ENCODE assay signal across 17 cellular contexts in genomic region chr17:38344127-38344745, GRCh38. TPM values are rescaled to one million over a fixed set of nuclear protein-coding genes. Genes with fewer than 3 reads are reported as not detected.
DNase-seq lines count a peak whose midpoint lies in the region; ATAC-seq and TF ChIP-seq lines count a peak whose summit lies in the region.
"Had no signal": no experiment of that assay in that cellular context is flagged by ENCODE, and none has a peak within 500 bp of the region (broad histone marks: within the 10 kb centered on the region; RNA-seq: fewer than 3 reads in every experiment).

No MANE protein-coding gene starts in this region.

- H3K4me3 Mint-ChIP-seq in endothelial cell (ENCODE audit: unreplicated experiment) = no peak overlapping the region
- no peak overlapping the region for H3K4me3 Mint-ChIP-seq in CD8-positive, alpha-beta memory T cell
- no peak overlapping the region for H3K4me3 Mint-ChIP-seq in stimulated activated naive B cell treated with anti-CD40 and anti-IgM and Interleukin-4, amounts not matched to agents 10 μg/mL and 1 μg/mL and 100 μg/mL, for 72 hours
- H3K4me3 Mint-ChIP-seq: CD4-positive, CD25-positive, alpha-beta regulatory T cell; HFFc6 had no signal

- H3K4me2 ChIP-seq in BLaER1 treated with 17β-estradiol and CSF1 and Interleukin-3, amounts not matched to agents 10 nM and 100 nM = peak overlapping the region in 6 of 11 experiments; percentile 17 to 53 (median 42); a peak in 11 of 22 replicates

- ATAC-seq in stimulated activated naive B cell treated with anti-CD40 and anti-IgM and Interleukin-4, amounts not matched to agents 10 μg/mL and 1 μg/mL and 100 μg/mL, for 72 hours (replicated peaks) = no peak

- no peaks in the 10 kb centered on the region for H3K9me3 ChIP-seq in BLaER1 treated with 17β-estradiol and CSF1 and Interleukin-3, amounts not matched to agents 10 nM and 100 nM (replicated peaks in 1 of 11)
- H3K9me3 ChIP-seq in HEK293 (ENCODE audit: control insufficient read depth, insufficient read depth, low read depth, low read length) = no peaks in the 10 kb centered on the region
- no peaks in the 10 kb centered on the region for H3K9me3 ChIP-seq in CD8-positive, alpha-beta memory T cell (ENCODE audit: low read length)

- H3K27ac ChIP-seq in BLaER1 treated with 17β-estradiol and CSF1 and Interleukin-3, amounts not matched to agents 10 nM and 100 nM = no peak overlapping the region
- H3K27ac ChIP-seq in HEK293 (ENCODE audit: extremely low read depth, low read depth, low read length) = no peak overlapping the region
- no peak overlapping the region for H3K27ac ChIP-seq in CD8-positive, alpha-beta memory T cell (ENCODE audit: low read depth, low read length)

- no peak for TF ChIP-seq CTCF in HEK293 (tag by site-specific recombination; IDR thresholded peaks at IDR 0.05)
- no peak for TF ChIP-seq CTCF in endothelial cell (IDR thresholded peaks at IDR 0.05; ENCODE audit: unreplicated experiment)

- POLR2A ChIA-PET in HEK293 (lab: Yijun Ruan, JAX) = interaction anchor here (1.2 kb wide), 1 partner anchor 70 kb away, joined by 5 read pairs; no protein-coding TSS in a partner anchor
- POLR2A ChIA-PET in CD8-positive, alpha-beta memory T cell (lab: Charles Lee) = no interaction called here

- no peaks in the 10 kb centered on the region for H3K27me3 Mint-ChIP-seq in endothelial cell (ENCODE audit: unreplicated experiment)
- peaks cover 8 to 11% of the 10 kb centered on the region in 2 donors for H3K27me3 Mint-ChIP-seq in CD8-positive, alpha-beta memory T cell
- H3K27me3 Mint-ChIP-seq in stimulated activated naive B cell treated with anti-CD40 and anti-IgM and Interleukin-4, amounts not matched to agents 10 μg/mL and 1 μg/mL and 100 μg/mL, for 72 hours = peaks cover 5 to 20% of the 10 kb centered on the region in 2 donors

- no peak overlapping the region; a peak in 1 of 22 replicates for H3K9ac ChIP-seq in BLaER1 treated with 17β-estradiol and CSF1 and Interleukin-3, amounts not matched to agents 10 nM and 100 nM

- no peaks in the 10 kb centered on the region for H3K9me3 Mint-ChIP-seq in endothelial cell (ENCODE audit: unreplicated experiment)
- H3K9me3 Mint-ChIP-seq in CD8-positive, alpha-beta memory T cell = no peaks in the 10 kb centered on the region
- no peaks in the 10 kb centered on the region for H3K9me3 Mint-ChIP-seq in stimulated activated naive B cell treated with anti-CD40 and anti-IgM and Interleukin-4, amounts not matched to agents 10 μg/mL and 1 μg/mL and 100 μg/mL, for 72 hours
- H3K9me3 Mint-ChIP-seq: CD4-positive, CD25-positive, alpha-beta regulatory T cell; HFFc6 had no signal

- CTCF ChIA-PET in HEK293 (lab: Yijun Ruan, JAX) = interaction anchor here (0.8 to 9.5 kb wide), 4 partner anchors 8 to 70 kb away, joined by 3 to 186 read pairs (median 4); no protein-coding TSS in a partner anchor
- CTCF ChIA-PET in CD8-positive, alpha-beta memory T cell (lab: Charles Lee) = no interaction called here

- H3K27me3 ChIP-seq in BLaER1 treated with 17β-estradiol and CSF1 and Interleukin-3, amounts not matched to agents 10 nM and 100 nM = no peaks in the 10 kb centered on the region
- H3K27me3 ChIP-seq in CD8-positive, alpha-beta memory T cell (ENCODE audit: insufficient read depth, low read length, poor library complexity, severe bottlenecking) = no peaks in the 10 kb centered on the region

- no peaks in the 10 kb centered on the region for H3K36me3 ChIP-seq in BLaER1 treated with 17β-estradiol and CSF1 and Interleukin-3, amounts not matched to agents 10 nM and 100 nM
- no peaks in the 10 kb centered on the region for H3K36me3 ChIP-seq in HEK293 (ENCODE audit: control insufficient read depth in 2 of 2, insufficient read depth in 1 of 2, low read length in 2 of 2)
- H3K36me3 ChIP-seq in CD8-positive, alpha-beta memory T cell (ENCODE audit: insufficient read depth, low read length) = no peaks in the 10 kb centered on the region

- no peak overlapping the region for H3K4me3 ChIP-seq in BLaER1 treated with 17β-estradiol and CSF1 and Interleukin-3, amounts not matched to agents 10 nM and 100 nM
- no peak overlapping the region for H3K4me3 ChIP-seq in HEK293 (ENCODE audit: low read depth, low read length)
- H3K4me3 ChIP-seq in CD8-positive, alpha-beta memory T cell (ENCODE audit: low read length) = no peak overlapping the region

- peak; percentile 55 for DNase-seq in NCI-H2227 treated with DMSO at 0.1 percent for 48 hours (lab: John Stamatoyannopoulos, UW)
- DNase-seq in endothelial cell (ENCODE audit: low spot score) = no peak
- no peak for DNase-seq in CD8-positive, alpha-beta memory T cell
- no peak for DNase-seq in stimulated activated naive B cell treated with anti-CD40 and anti-IgM and Interleukin-4, amounts not matched to agents 10 μg/mL and 1 μg/mL and 100 μg/mL, for 72 hours
- DNase-seq in inferior parietal cortex (ENCODE audit: extremely low spot score) = no peak
- DNase-seq: CD4-positive, CD25-positive, alpha-beta regulatory T cell; DMS79; GOT3; HFFc6; IMR-90; Kasumi-1; MM.1S; NCI-H2029 treated with DMSO at 0.1 percent for 48 hours; RPMI8226; T-helper 2 cell had no signal

- H3K4me1 Mint-ChIP-seq in endothelial cell (ENCODE audit: unreplicated experiment) = peaks cover 8% of the 10 kb centered on the region
- H3K4me1 Mint-ChIP-seq in CD8-positive, alpha-beta memory T cell = peaks cover 4 to 5% (median 4%) of the 10 kb centered on the region in 3 donors
- peaks cover 5% of the 10 kb centered on the region in 2 donors for H3K4me1 Mint-ChIP-seq in stimulated activated naive B cell treated with anti-CD40 and anti-IgM and Interleukin-4, amounts not matched to agents 10 μg/mL and 1 μg/mL and 100 μg/mL, for 72 hours

- H3K4me1 ChIP-seq in BLaER1 treated with 17β-estradiol and CSF1 and Interleukin-3, amounts not matched to agents 10 nM and 100 nM = peaks cover 7 to 31% (median 20%) of the 10 kb centered on the region in 10 experiments; a peak in 13 of 20 replicates
- peaks cover 9% of the 10 kb centered on the region for H3K4me1 ChIP-seq in HEK293 (ENCODE audit: control insufficient read depth, insufficient read depth, low read length)
- no peaks in the 10 kb centered on the region for H3K4me1 ChIP-seq in CD8-positive, alpha-beta memory T cell (ENCODE audit: insufficient read depth, low read length)

- peak overlapping the region; percentile 15 for H3K27ac Mint-ChIP-seq in endothelial cell (ENCODE audit: unreplicated experiment)
- peak overlapping the region in 1 of 8 donors; percentile 39 for H3K27ac Mint-ChIP-seq in CD8-positive, alpha-beta memory T cell
- H3K27ac Mint-ChIP-seq in stimulated activated naive B cell treated with anti-CD40 and anti-IgM and Interleukin-4, amounts not matched to agents 10 μg/mL and 1 μg/mL and 100 μg/mL, for 72 hours = no peak overlapping the region
- H3K27ac Mint-ChIP-seq: CD4-positive, CD25-positive, alpha-beta regulatory T cell; HFFc6 had no signal

- H4K20me1 ChIP-seq in BLaER1 treated with 17β-estradiol and CSF1 and Interleukin-3, amounts not matched to agents 10 nM and 100 nM = no peaks in the 10 kb centered on the region

- no peaks in the 10 kb centered on the region for H3K36me3 Mint-ChIP-seq in endothelial cell (ENCODE audit: low read depth, unreplicated experiment)
- no peaks in the 10 kb centered on the region for H3K36me3 Mint-ChIP-seq in CD8-positive, alpha-beta memory T cell
- no peaks in the 10 kb centered on the region for H3K36me3 Mint-ChIP-seq in stimulated activated naive B cell treated with anti-CD40 and anti-IgM and Interleukin-4, amounts not matched to agents 10 μg/mL and 1 μg/mL and 100 μg/mL, for 72 hours

TF ChIP-seq in HEK293, 187 proteins besides CTCF, POLR2A, EP300 and RAD21:
- TF ChIP-seq KLF7 (tag by site-specific recombination; IDR thresholded peaks at IDR 0.05; ENCODE audit: borderline replicate concordance) (no peak), BCL11B (tag by site-specific recombination; IDR thresholded peaks at IDR 0.05; ENCODE audit: low read depth) (no peak), ZNF223 (tag by site-specific recombination; IDR thresholded peaks at IDR 0.05) (peak; percentile 53; the same call in 1 of the 2 replicates)

RNA-seq across cellular contexts. Expression of gene GPR179, which starts 0.5 kb away (rescaled TPM):
- total RNA-seq in endothelial cell (ENCODE audit: unreplicated experiment) = 0.97 TPM
- total RNA-seq in CD8-positive, alpha-beta memory T cell = under 1 TPM; 0.07 to 0.09 TPM
- polyA plus RNA-seq in CD8-positive, alpha-beta memory T cell = not detected
- total RNA-seq: HFFc6, IMR-90 had no signal
- polyA plus RNA-seq: CD4-positive, CD25-positive, alpha-beta regulatory T cell; IMR-90 had no signal

RNA-seq across cellular contexts. Expression of gene SOCS7, which starts 7.4 kb away (rescaled TPM):
- 13.8 TPM for total RNA-seq in endothelial cell (ENCODE audit: unreplicated experiment)
- total RNA-seq in CD8-positive, alpha-beta memory T cell = 10 to 100 TPM; 22.0 to 23.7 TPM
- polyA plus RNA-seq in CD8-positive, alpha-beta memory T cell = 0.98 TPM

RNA-seq across cellular contexts. Expression of gene MRPL45, which starts 47.3 kb away (rescaled TPM):
- 57.7 TPM for total RNA-seq in endothelial cell (ENCODE audit: unreplicated experiment)
- total RNA-seq in CD8-positive, alpha-beta memory T cell = 10 to 100 TPM; 70.0 to 74.5 TPM
- 25.7 TPM for polyA plus RNA-seq in CD8-positive, alpha-beta memory T cell
